2 cellular contexts compared by ENCODE assay signal in the genomic region with DNA sequence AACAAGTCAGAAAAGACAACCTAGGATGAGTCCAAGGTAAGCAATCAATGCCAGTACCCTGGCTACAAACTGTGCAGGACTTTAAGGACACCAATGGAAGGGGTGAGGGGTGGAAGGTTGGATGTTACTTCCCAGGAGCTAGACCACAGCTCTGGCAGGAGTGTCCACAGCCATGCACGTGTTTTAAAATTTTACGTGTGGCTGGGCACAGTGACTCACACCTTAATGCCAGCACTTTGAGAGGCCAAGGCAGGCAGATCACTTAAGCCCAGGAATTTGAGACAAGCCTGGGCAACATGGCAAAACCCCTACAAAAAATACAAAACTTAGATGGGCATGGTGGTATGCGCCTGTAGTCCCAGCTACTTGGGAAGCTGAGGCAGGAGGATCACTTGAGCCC.
TF ChIP-seq lines count a peak whose summit lies in the region.

No MANE protein-coding gene starts in this region.

TF ChIP-seq in SK-N-SH, 30 proteins besides CTCF, POLR2A, EP300 and RAD21 (continued from another document):
- no peak for TF ChIP-seq IRF3 (IDR thresholded peaks at IDR 0.05; ENCODE audit: low read depth, low read length)
- TF ChIP-seq POLR2AphosphoS5 (IDR thresholded peaks at IDR 0.05; ENCODE audit: low read depth, low read length), result no peak
- no peak for TF ChIP-seq PBX3 (IDR thresholded peaks at IDR 0.05)

TF ChIP-seq in GM12891, 5 proteins besides CTCF, POLR2A, EP300 and RAD21 (continued from another document):
- no peak for TF ChIP-seq SPI1 (IDR thresholded peaks at IDR 0.05; ENCODE audit: low read depth, low read length)
- TF ChIP-seq PAX5 (IDR thresholded peaks at IDR 0.05; ENCODE audit: insufficient read depth, low read length, severe bottlenecking), result no peak
